23 cellular contexts compared by ENCODE assay signal in genomic region chr13:45021250-45021649, GRCh38.
"Had no signal": no experiment of that assay in that cellular context is flagged by ENCODE, and none has a peak within 500 bp of the region (broad histone marks: within the 10 kb centered on the region; RNA-seq: fewer than 3 reads in every experiment).

No MANE protein-coding gene starts in this region.

- H3K4me1 ChIP-seq: breast epithelium, SJSA1 had no signal

- H3K27me3 ChIP-seq: breast epithelium, SJSA1 had no signal

- FAIRE-seq: RCC 7860 had no signal

- H3K9me3 ChIP-seq: breast epithelium, SJSA1 had no signal

- H3K4me3 ChIP-seq: breast epithelium, SJSA1 had no signal

- H3K27ac ChIP-seq: breast epithelium, SJSA1 had no signal

- DNase-seq: activated CD4-positive, alpha-beta T cell treated with anti-CD3 and anti-CD28 coated beads for 48 hours; activated CD4-positive, alpha-beta T cell treated with anti-CD3 and anti-CD28 coated beads, Interleukin-2, amount 50 U/mL, for 4 hours; activated CD4-positive, CD25-positive, alpha-beta regulatory T cell treated with anti-CD3 and anti-CD28 coated beads, Interleukin-2, amount 50 U/mL, for 72 hours; activated CD8-positive, alpha-beta memory T cell treated with anti-CD3 and anti-CD28 coated beads, Interleukin-2, amount 50 U/mL, for 48 hours; activated CD8-positive, alpha-beta T cell treated with anti-CD3 and anti-CD28 coated beads, Interleukin-2, amount 10 ng/mL, durations not matched to agents 7 days and 5 days; activated effector memory CD4-positive, alpha-beta T cell treated with anti-CD3 and anti-CD28 coated beads, Interleukin-2, amount 50 U/mL, for 16 hours; activated naive CD4-positive, alpha-beta T cell treated with Interleukin-2 at 50 U/mL for 16 hours; activated T-cell treated with anti-CD3 and anti-CD28 coated beads, Interleukin-2, amount 50 U/mL, for 1 hour; central memory CD4-positive, alpha-beta T cell; MM.1S; NCI-H1105; NCI-H1436; NCI-H1694 treated with DMSO at 0.1 percent for 48 hours; NCI-H2029 treated with DMSO at 0.1 percent for 48 hours; NCI-H446; NCI-H524; PC-3; SHP77; T-helper 17 cell; T-helper 9 cell had no signal
